8 cellular contexts compared by ENCODE assay signal in genomic region chr12:56221757-56222530, GRCh38. TPM values are rescaled to one million over a fixed set of nuclear protein-coding genes. Genes with fewer than 3 reads are reported as not detected.
DNase-seq lines count a peak whose midpoint lies in the region; ATAC-seq, FAIRE-seq and TF ChIP-seq lines count a peak whose summit lies in the region.

TSS of gene RNF41 (minus strand) at chr12:56221922. CDS start at chr12:56214047, 7,875 bp downstream.

- no peak within 1 kb of the TSS for H2AFZ ChIP-seq in HepG2 (ENCODE audit: low read length)

- FAIRE-seq in HepG2 (lab: Jason Lieb, UNC), result peak; percentile 94

- no peak for TF ChIP-seq EP300 in HepG2 (IDR thresholded peaks at IDR 0.05; ENCODE audit: low read depth in 2 of 2, low read length in 2 of 2)
- no peak for TF ChIP-seq EP300 in HepG2 (CRISPR knock-in tag; IDR thresholded peaks at IDR 0.05; ENCODE audit: borderline replicate concordance)

- BruUV-seq in HepG2 (replicated peaks; lab: Mats Ljungman, UMichigan), result TSS peak; percentile 86

- 1% methylated on average over 32 of the region's 42 CpGs for WGBS in HepG2 (ENCODE audit: low lambda C conversion rate)

- in situ Hi-C loops in HepG2 (cut with HindIII; ENCODE audit: extremely low pct_ligation_motif_present, low pct_unique_long_range_greater_than_20kb), result loop anchor here (5.0 kb wide), 1 partner anchor 35 kb away; the partner anchor contains the start of gene ANKRD52

- ATAC-seq in GM19395 (IDR thresholded peaks at IDR 0.05; ENCODE audit: unreplicated experiment) (peak; percentile 86), HG03565 (IDR thresholded peaks at IDR 0.05; ENCODE audit: unreplicated experiment) (peak; percentile 72), HepG2 (peak; percentile 89)

- peak; percentile 80 to 85 for TF ChIP-seq POLR2A in HepG2 (IDR thresholded peaks at IDR 0.05; ENCODE audit: insufficient read depth in 1 of 2, low read depth in 2 of 2, low read length in 2 of 2)

- no peak for TF ChIP-seq CTCF in C4-2B (conservative IDR thresholded peaks at IDR 0.05)
- TF ChIP-seq CTCF in HepG2 (CRISPR knock-in tag; IDR thresholded peaks at IDR 0.05), result peak; percentile 29

- peak within 1 kb of the TSS; percentile 90 for H3K9ac ChIP-seq in HepG2 (ENCODE audit: insufficient read depth, low read depth, low read length)

- DNase-seq in NCI-H774 (lab: John Stamatoyannopoulos, UW) (peak; percentile 97), dermis blood vessel endothelial cell (peak; percentile 97), HepG2 (ENCODE audit: low spot score) (peak; percentile 91)
- DNase-seq in activated CD4-positive, alpha-beta T cell treated with anti-CD3 and anti-CD28 coated beads, Interleukin-2, amount 50 U/mL, for 4 hours, result peak; percentile 87 to 89
- DNase-seq in stimulated activated CD4-positive, alpha-beta T cell treated with anti-CD3 and anti-CD28 coated beads, Interleukin-4, amount 100 ng/mL, for 1 hour, result peak; percentile 91

- H3K4me1 ChIP-seq in HepG2 (ENCODE audit: insufficient read depth, low read length), result peaks cover 37% of the 10 kb centered on the region

- H3K36me3 ChIP-seq in HepG2 (replicated peaks in 1 of 2; ENCODE audit: control insufficient read depth in 1 of 2, insufficient read depth in 2 of 2, low read length in 2 of 2), result no peaks in the 10 kb centered on the region; a peak in 2 of 5 replicates

- TF ChIP-seq RAD21 in HepG2 (CRISPR knock-in tag; IDR thresholded peaks at IDR 0.05), result peak; percentile 16; the same call in 1 of the 2 replicates

- H3K79me2 ChIP-seq in HepG2 (ENCODE audit: insufficient read depth, low read length), result peaks cover 12% of the 10 kb centered on the region

- peak within 1 kb of the TSS; percentile 91 to 94 (median 91) for H3K4me3 ChIP-seq in HepG2 (replicated peaks in 1 of 3; ENCODE audit: insufficient read depth in 1 of 3, low read depth in 2 of 3, low read length in 3 of 3)

- POLR2A ChIA-PET in HepG2 (lab: Yijun Ruan, JAX), result interaction anchor here (0.5 to 3.8 kb wide), 43 partner anchors 10 to 1233 kb away, joined by 3 to 96 read pairs (median 5); partner anchors contain the start of genes ANKRD52, CNPY2, COQ10A and CS

- H3K9me3 ChIP-seq in HepG2 (ENCODE audit: low read length), result no peaks in the 10 kb centered on the region

- CTCF ChIA-PET in HepG2 (lab: Yijun Ruan, JAX; ENCODE audit: low intra/inter-chr PET ratio, low total read pairs), result interaction anchor here (0.7 to 1.1 kb wide), 3 partner anchors 10 to 95 kb away, joined by 3 read pairs; no protein-coding TSS in a partner anchor

- no peaks in the 10 kb centered on the region for H4K20me1 ChIP-seq in HepG2 (ENCODE audit: insufficient read depth, low read length)

- peak within 1 kb of the TSS; percentile 93 for H3K27ac ChIP-seq in C4-2B
- H3K27ac ChIP-seq in HepG2 (ENCODE audit: extremely low read length, insufficient read depth, low read length), result peak within 1 kb of the TSS; percentile 89

- no peaks in the 10 kb centered on the region; a peak in 1 of 5 replicates for H3K27me3 ChIP-seq in HepG2 (ENCODE audit: control insufficient read depth in 1 of 2, insufficient read depth in 2 of 2, low read length in 2 of 2)

- intact Hi-C loops in HepG2 (cut with micrococcal nuclease; ENCODE audit: unreplicated experiment), result loop anchor here (2.0 to 5.0 kb wide), 3 partner anchors 15 to 103 kb away; partner anchors contain the start of genes ANKRD52 and ZC3H10

- H3K4me2 ChIP-seq in HepG2 (ENCODE audit: low read depth, low read length), result peak within 1 kb of the TSS; percentile 95

TF ChIP-seq in HepG2, 621 proteins besides CTCF, POLR2A, EP300 and RAD21 (continues in another document):
- TF ChIP-seq PHF20 (CRISPR knock-in tag; IDR thresholded peaks at IDR 0.05), result peak; percentile 68; the same call in 1 of the 2 replicates
- TF ChIP-seq ARNTL (CRISPR knock-in tag; IDR thresholded peaks at IDR 0.05), result peak; percentile 61; the same call in 1 of the 2 replicates
- TF ChIP-seq THAP8 (CRISPR knock-in tag; IDR thresholded peaks at IDR 0.05; ENCODE audit: borderline replicate concordance), result no peak
- no peak; the same call in 1 of the 2 replicates for TF ChIP-seq BRD4 (CRISPR knock-in tag; IDR thresholded peaks at IDR 0.05)
- no peak; the same call in 1 of the 2 replicates for TF ChIP-seq ZNF616 (CRISPR knock-in tag; IDR thresholded peaks at IDR 0.05; ENCODE audit: low read depth)
- TF ChIP-seq ZNF530 (CRISPR knock-in tag; IDR thresholded peaks at IDR 0.05; ENCODE audit: low read depth), result no peak
- TF ChIP-seq ZNF569 (CRISPR knock-in tag; IDR thresholded peaks at IDR 0.05; ENCODE audit: borderline replicate concordance), result no peak
- TF ChIP-seq ZBTB46 (CRISPR knock-in tag; IDR thresholded peaks at IDR 0.05; ENCODE audit: borderline replicate concordance), result 0 out of 2 replicates have a peak, but pooled peaks have one; percentile 31
- no peak for TF ChIP-seq FOSL1 (CRISPR knock-in tag; IDR thresholded peaks at IDR 0.05; ENCODE audit: borderline replicate concordance)
- peak; percentile 80 for TF ChIP-seq SP4 (CRISPR knock-in tag; IDR thresholded peaks at IDR 0.05)
- peak; percentile 94 for TF ChIP-seq KAT8 (CRISPR knock-in tag; IDR thresholded peaks at IDR 0.05)
- TF ChIP-seq ZNF619 (CRISPR knock-in tag; IDR thresholded peaks at IDR 0.05), result peak; percentile 86; the same call in 1 of the 2 replicates
- TF ChIP-seq PITX1 (CRISPR knock-in tag; IDR thresholded peaks at IDR 0.05), result no peak; the same call in 1 of the 2 replicates
- TF ChIP-seq SMAD9 (CRISPR knock-in tag; IDR thresholded peaks at IDR 0.05), result peak; percentile 94; the same call in 1 of the 2 replicates

RNA-seq across cellular contexts. Expression of gene RNF41, which starts in this region (rescaled TPM):
- total RNA-seq in dermis blood vessel endothelial cell (102 and 119 TPM in 2 replicates), HepG2 (2016; rRNA removed; fragmentation: Illumina TruSeq; extraction: Trizol) (27.1 and 32.9 TPM in 2 replicates)
- total RNA-seq in HepG2 (2016; cell fraction: cytosol; rRNA removed; fragmentation: Illumina TruSeq; extraction: Trizol; ENCODE audit: low read depth), result 13.2 and 13.9 TPM in 2 replicates
- total RNA-seq in HepG2 (2016; cell fraction: insoluble cytoplasmic fraction; rRNA removed; fragmentation: Illumina TruSeq; extraction: Trizol), result 26.4 and 30.9 TPM in 2 replicates
- 32.7 and 39.6 TPM in 2 replicates for total RNA-seq in HepG2 (2016; cell fraction: membrane; rRNA removed; fragmentation: Illumina TruSeq; extraction: Trizol)
- total RNA-seq in HepG2 (2016; cell fraction: nucleus; rRNA removed; fragmentation: Illumina TruSeq; extraction: Trizol), result 18.2 and 18.7 TPM in 2 replicates
- polyA plus RNA-seq in HepG2 (2011; rRNA removed), result 39.4 and 46.7 TPM in 2 replicates
- polyA plus RNA-seq in HepG2 (2011; cell fraction: cytosol; rRNA removed), result 37.2 and 48.5 TPM in 2 replicates
- polyA plus RNA-seq in HepG2 (2011; cell fraction: nucleus; rRNA removed), result 33.0 and 35.2 TPM in 2 replicates
- polyA plus RNA-seq in HepG2 (2012), result 16.6 and 19.8 TPM in 2 replicates
- polyA plus RNA-seq in HepG2 (2016; cell fraction: cytosol; fragmentation: Illumina TruSeq; extraction: Trizol; ENCODE audit: low read depth), result 9.3 and 14.8 TPM in 2 replicates
- 23.1 and 24.0 TPM in 2 replicates for polyA plus RNA-seq in HepG2 (2016; cell fraction: insoluble cytoplasmic fraction; fragmentation: Illumina TruSeq; extraction: Trizol; ENCODE audit: low read depth)
- 22.3 and 25.8 TPM in 2 replicates for polyA plus RNA-seq in HepG2 (2016; cell fraction: membrane; fragmentation: Illumina TruSeq; extraction: Trizol; ENCODE audit: low read depth)
- polyA plus RNA-seq in HepG2 (2016; cell fraction: nucleus; fragmentation: Illumina TruSeq; extraction: Trizol; ENCODE audit: insufficient read depth, low read depth), result 17.4 and 20.5 TPM in 2 replicates
- polyA minus RNA-seq in HepG2 (2011; rRNA and poly(A)+ RNA removed; ENCODE audit: low replicate concordance), result 241 and 278 TPM in 2 replicates
- 36.8 and 40.2 TPM in 2 replicates for polyA minus RNA-seq in HepG2 (2011; cell fraction: cytosol; rRNA and poly(A)+ RNA removed)
- 33.3 and 39.0 TPM in 2 replicates for polyA minus RNA-seq in HepG2 (2011; cell fraction: nucleus; rRNA and poly(A)+ RNA removed)

Comparison
In these comparisons a context has a peak if more than half of its experiments do, and no peak if none do; other contexts are left out.
1. Peak in every context shown above with its lines: DNase-seq, ATAC-seq, H3K4me3 ChIP-seq and H3K27ac ChIP-seq.